18 cellular contexts compared by ENCODE assay signal in genomic region chr5:116944171-116944570, GRCh38.
DNase-seq lines count a peak whose midpoint lies in the region; ATAC-seq lines count a peak whose summit lies in the region.
"Had no signal": no experiment of that assay in that cellular context is flagged by ENCODE, and none has a peak within 500 bp of the region (broad histone marks: within the 10 kb centered on the region; RNA-seq: fewer than 3 reads in every experiment).

No MANE protein-coding gene starts in this region.

- ATAC-seq in esophagus mucosa = peak; percentile 70
- ATAC-seq: GM12878, T-cell had no signal

- DNase-seq in DMS 273 treated with DMSO at 0.1 percent for 48 hours (lab: John Stamatoyannopoulos, UW) (peak; percentile 52), HuH-7 (ENCODE audit: low spot score) (peak; percentile 4), mucosa of gallbladder (ENCODE audit: low spot score) (peak; percentile 11), T-helper 2 cell (no peak), hypothalamus (lab: John Stamatoyannopoulos, UW) (no peak), midbrain (lab: John Stamatoyannopoulos, UW) (no peak), NCI-H1694 (lab: John Stamatoyannopoulos, UW) (no peak)
- DNase-seq: activated CD4-positive, alpha-beta memory T cell treated with anti-CD3 and anti-CD28 coated beads, Interleukin-2, amount 10 ng/mL, durations not matched to agents 7 days and 5 days; heart right ventricle; NCI-H1105 treated with DMSO at 0.1 percent for 48 hours; NCI-H774; nucleus accumbens; Peyer's patch; stimulated activated CD4-positive, alpha-beta T cell treated with anti-CD3 and anti-CD28 coated beads, Interleukin-4, amount 100 ng/mL, for 1 hour; substantia nigra; T-cell had no signal

Comparison
In these comparisons a context has a peak if more than half of its experiments do, and no peak if none do; other contexts are left out.
1. DNase-seq: peak in DMS 273 treated with DMSO at 0.1 percent for 48 hours (single experiment), HuH-7 (single experiment) and mucosa of gallbladder (single experiment); none in T-helper 2 cell (0 of 5), hypothalamus (0 of 51), midbrain (single experiment) and NCI-H1694 (single experiment).